ENCODE assay signal across 19 cellular contexts in the genomic region with DNA sequence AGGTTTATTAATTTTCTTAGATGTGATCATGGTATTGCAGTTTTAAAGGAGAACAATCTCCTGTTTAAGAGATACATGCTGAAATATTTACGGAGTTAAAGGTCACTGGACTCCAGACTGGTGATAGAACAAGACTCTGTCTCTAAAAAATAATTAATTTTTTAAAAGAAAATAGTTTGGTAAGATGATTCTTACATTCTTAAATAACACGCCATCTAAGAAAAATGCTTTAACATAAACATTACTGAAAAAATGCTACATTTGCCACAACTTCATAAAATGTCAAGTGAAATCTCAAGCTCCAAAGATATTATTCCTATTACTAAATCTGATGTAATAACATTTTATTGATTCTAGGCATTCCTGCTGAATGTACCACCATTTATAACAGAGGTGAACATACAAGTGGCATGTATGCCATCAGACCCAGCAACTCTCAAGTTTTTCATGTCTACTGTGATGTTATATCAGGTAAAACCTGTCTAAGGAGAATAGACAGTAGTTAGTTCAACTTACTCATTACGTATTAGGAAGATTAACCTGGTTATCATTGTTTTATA. TPM values are rescaled to one million over a fixed set of nuclear protein-coding genes. Genes with fewer than 3 reads are reported as not detected.
DNase-seq lines count a peak whose midpoint lies in the region; TF ChIP-seq lines count a peak whose summit lies in the region.
"Had no signal": no experiment of that assay in that cellular context is flagged by ENCODE, and none has a peak within 500 bp of the region (broad histone marks: within the 10 kb centered on the region; RNA-seq: fewer than 3 reads in every experiment).

No MANE protein-coding gene starts in this region.

- CTCF ChIA-PET in AG04450 (lab: Charles Lee) (no interaction called here), mammary epithelial cell (lab: Charles Lee; ENCODE audit: low non-redundant PET) (no interaction called here)

- H3K79me2 ChIP-seq in mammary epithelial cell (ENCODE audit: insufficient read depth, low read length) (no peaks in the 10 kb centered on the region), hepatocyte (peaks cover 5% of the 10 kb centered on the region)

- intact Hi-C loops in mammary epithelial cell (cut with micrococcal nuclease), result no loop called here

- DNase-seq in AG04450 (ENCODE audit: low read depth, low spot score) (peak; percentile 11), SJSA1 (ENCODE audit: low read depth in 1 of 2, low spot score in 2 of 2) (no peak), dedifferentiated amniotic fluid mesenchymal stem cell (ENCODE audit: extremely low spot score) (peak; percentile 58), non-pigmented ciliary epithelial cell (ENCODE audit: low read depth) (peak; percentile 19), NCI-H345 (lab: John Stamatoyannopoulos, UW) (no peak), NCI-H446 (lab: John Stamatoyannopoulos, UW) (no peak), mammary epithelial cell (no peak), hepatocyte (ENCODE audit: low spot score) (no peak)
- DNase-seq: DMS79, H7, MM.1S, NCI-H1092, NCI-H2081, NCI-H2171 treated with DMSO at 0.1 percent for 48 hours, Peyer's patch had no signal

- dilution Hi-C loops in mammary epithelial cell (cut with HindIII; ENCODE audit: low sequenced_read_pairs), result no loop called here

- H3K9me2 ChIP-seq in hepatocyte (replicated peaks; ENCODE audit: insufficient read depth), result no peaks in the 10 kb centered on the region

- H3K4me3 ChIP-seq in AG04450 (ENCODE audit: low read depth, low read length) (no peak overlapping the region), SJSA1 (no peak overlapping the region), mammary epithelial cell (replicated peaks in 1 of 3; ENCODE audit: insufficient read depth in 1 of 3, low read depth in 2 of 3, low read length in 3 of 3) (no peak overlapping the region), hepatocyte (no peak overlapping the region)
- H3K4me3 ChIP-seq: A549, Peyer's patch had no signal

- H3K9ac ChIP-seq in mammary epithelial cell (ENCODE audit: insufficient read depth, low read length), result no peak overlapping the region

- no TSS peak for BruUV-seq in mammary epithelial cell (replicated peaks; lab: Mats Ljungman, UMichigan)

- H3K27ac ChIP-seq in AG04450 (ENCODE audit: low read depth, low read length) (no peak overlapping the region), SJSA1 (0 out of 2 replicates have a peak overlapping the region, but pooled peaks have one; percentile 14), mammary epithelial cell (ENCODE audit: insufficient read depth, low read depth, low read length) (no peak overlapping the region), hepatocyte (no peak overlapping the region)
- H3K27ac ChIP-seq: A549, C4-2B, Peyer's patch had no signal

- H2AFZ ChIP-seq in mammary epithelial cell (ENCODE audit: low read depth, low read length) (no peak overlapping the region), hepatocyte (no peak overlapping the region)

- H3K36me3 ChIP-seq in SJSA1 (no peaks in the 10 kb centered on the region), mammary epithelial cell (ENCODE audit: insufficient read depth, low read length) (no peaks in the 10 kb centered on the region), hepatocyte (replicated peaks; ENCODE audit: insufficient read depth, low read depth) (no peaks in the 10 kb centered on the region)
- H3K36me3 ChIP-seq: Peyer's patch had no signal

- in situ Hi-C loops in mammary epithelial cell (cut with MboI; ENCODE audit: low sequenced_read_pairs in 2 of 2), result no loop called here

- no peak for TF ChIP-seq CTCF in AG04450 (IDR thresholded peaks at IDR 0.05; ENCODE audit: low read depth, low read length)
- no peak for TF ChIP-seq CTCF in mammary epithelial cell (conservative IDR thresholded peaks at IDR 0.05 in 1 of 2, IDR thresholded peaks at IDR 0.05 in 1 of 2; ENCODE audit: extremely low read depth in 1 of 2, insufficient read depth in 1 of 2, low read depth in 1 of 2, low read length in 2 of 2)
- TF ChIP-seq CTCF in hepatocyte (IDR thresholded peaks at IDR 0.05; ENCODE audit: poor library complexity), result no peak

- H3K27me3 ChIP-seq in AG04450 (ENCODE audit: control insufficient read depth, insufficient read depth, low read length) (no peaks in the 10 kb centered on the region), SJSA1 (replicated peaks) (no peaks in the 10 kb centered on the region), mammary epithelial cell (ENCODE audit: insufficient read depth, low read length) (no peaks in the 10 kb centered on the region), hepatocyte (no peaks in the 10 kb centered on the region)
- H3K27me3 ChIP-seq: Peyer's patch had no signal

- H3K4me2 ChIP-seq in mammary epithelial cell (ENCODE audit: insufficient read depth, low read depth, low read length), result no peak overlapping the region
- no peak overlapping the region for H3K4me2 ChIP-seq in hepatocyte
- H3K4me2 ChIP-seq: A549 had no signal

- H3K4me1 ChIP-seq in SJSA1 (replicated peaks), result no peaks in the 10 kb centered on the region
- H3K4me1 ChIP-seq in mammary epithelial cell (ENCODE audit: insufficient read depth, low read length), result no peaks in the 10 kb centered on the region
- peaks cover 11% of the 10 kb centered on the region for H3K4me1 ChIP-seq in hepatocyte (ENCODE audit: insufficient read depth)
- H3K4me1 ChIP-seq: A549, Peyer's patch had no signal

- H4K20me1 ChIP-seq in mammary epithelial cell (ENCODE audit: insufficient read depth, low read length) (no peaks in the 10 kb centered on the region), hepatocyte (ENCODE audit: insufficient read depth, poor library complexity, severe bottlenecking) (no peaks in the 10 kb centered on the region)

- no peaks in the 10 kb centered on the region for H3K9me3 ChIP-seq in AG04450 (ENCODE audit: control insufficient read depth, insufficient read depth, low read length)
- no peaks in the 10 kb centered on the region for H3K9me3 ChIP-seq in SJSA1 (replicated peaks)
- H3K9me3 ChIP-seq in mammary epithelial cell (replicated peaks; ENCODE audit: insufficient read depth, low read length), result no peaks in the 10 kb centered on the region
- no peaks in the 10 kb centered on the region for H3K9me3 ChIP-seq in hepatocyte (ENCODE audit: low read depth)
- H3K9me3 ChIP-seq: A549, Peyer's patch had no signal

- 98% methylated on average over 3 of the region's 3 CpGs for WGBS in mammary epithelial cell (ENCODE audit: low coverage, missing lambda C conversion rate)
- 95% methylated on average over 3 of the region's 3 CpGs for WGBS in hepatocyte (ENCODE audit: low lambda C conversion rate, missing lambda C conversion rate)

- POLR2A ChIA-PET in AG04450 (lab: Yijun Ruan, JAX), result interaction anchor here (0.6 kb wide), 1 partner anchor 89 kb away, joined by 3 read pairs; no protein-coding TSS in a partner anchor

RNA-seq across cellular contexts. Expression of a gene that starts 4.2 kb away (rescaled TPM):
- not detected in 2 replicates for polyA plus RNA-seq in AG04450 (2011; rRNA removed)
- not detected in 2 replicates for polyA minus RNA-seq in AG04450 (2011; rRNA and poly(A)+ RNA removed)
- total RNA-seq in SJSA1 (2014; rRNA removed; shearing (Covaris generic)), result not detected in 2 replicates
- not detected for total RNA-seq in mammary epithelial cell
- polyA plus RNA-seq in mammary epithelial cell, result not detected
- not detected for polyA minus RNA-seq in mammary epithelial cell
- 81.8 and 88.6 TPM in 2 replicates for total RNA-seq in hepatocyte
- 23.8 and 42.2 TPM in 2 replicates for polyA plus RNA-seq in hepatocyte
- total RNA-seq: H7, LHCN-M2, NCI-H460, Peyer's patch had no signal
- polyA plus RNA-seq: A549 had no signal

Comparison
In these comparisons a context has a peak if more than half of its experiments do, and no peak if none do; other contexts are left out.
1. DNase-seq: peak in AG04450 (single experiment), dedifferentiated amniotic fluid mesenchymal stem cell (single experiment) and non-pigmented ciliary epithelial cell (single experiment); none in SJSA1 (0 of 2), NCI-H345 (single experiment), NCI-H446 (0 of 2), mammary epithelial cell (single experiment) and hepatocyte (single experiment).
2. RNA of a gene that starts 4.2 kb away (total RNA-seq): 81.8 to 88.6 TPM in hepatocyte; not detected in SJSA1 and not detected in mammary epithelial cell; every median in the first group is over 10 times any median in the second.